20 cellular contexts compared by ENCODE assay signal in genomic region chr3:145176907-145177306, GRCh38.
"Had no signal": no experiment of that assay in that cellular context is flagged by ENCODE, and none has a peak within 500 bp of the region (broad histone marks: within the 10 kb centered on the region; RNA-seq: fewer than 3 reads in every experiment).

No MANE protein-coding gene starts in this region.

- H3K4me3 ChIP-seq: Peyer's patch, SJCRH30 had no signal

- H3K36me3 ChIP-seq: Peyer's patch, SJCRH30 had no signal

- H3K27me3 ChIP-seq: Peyer's patch, SJCRH30 had no signal

- ATAC-seq: PC-3, Right ventricle myocardium inferior, SK-N-SH treated with all-trans-retinoic acid at 6 μM for 48 hours had no signal

- DNase-seq: Karpas-422, KG1, MM.1S, NCI-H1105, NCI-H1417, NCI-H1436 treated with DMSO at 0.1 percent for 48 hours, NCI-H1694, NCI-H1930, NCI-H2081, NCI-H2107, NCI-H2227 treated with DMSO at 0.1 percent for 48 hours, NCI-H524, NCI-H69, NCI-H774, PC-3, Peyer's patch, SHP77 treated with DMSO at 0.1 percent for 48 hours, SJCRH30 had no signal

- H3K27ac ChIP-seq: Peyer's patch, SJCRH30 had no signal

- H3K4me1 ChIP-seq: Peyer's patch, SJCRH30 had no signal

- H3K9me3 ChIP-seq: Peyer's patch, SJCRH30 had no signal
